ENCODE assay signal across 8 cellular contexts in genomic region chr5:31530541-31531265, GRCh38. TPM values are rescaled to one million over a fixed set of nuclear protein-coding genes. Genes with fewer than 3 reads are reported as not detected.
A peak's percentile ranks its signal among the peaks of the same experiment; 100 is the strongest.
DNase-seq lines count a peak whose midpoint lies in the region; ATAC-seq, FAIRE-seq and TF ChIP-seq lines count a peak whose summit lies in the region.

No MANE protein-coding gene starts in this region.

- no TSS peak for BruUV-seq in endothelial cell of umbilical vein (replicated peaks; lab: Mats Ljungman, UMichigan)

- H3K27ac ChIP-seq in endothelial cell of umbilical vein (ENCODE audit: insufficient read depth, low read depth, low read length) (no peak overlapping the region), trophoblast cell (ENCODE audit: low read depth, low read length) (no peak overlapping the region)

- POLR2A ChIA-PET in endothelial cell of umbilical vein (lab: Charles Lee): no interaction called here

- H3K4me3 ChIP-seq in endothelial cell of umbilical vein (replicated peaks in 1 of 3; ENCODE audit: insufficient read depth in 1 of 3, low read depth in 1 of 3, low read length in 3 of 3) (peak overlapping the region in 2 of 3 experiments; percentile 86 to 93), trophoblast cell (ENCODE audit: low read depth, low read length) (no peak overlapping the region)

- H3K36me3 Mint-ChIP-seq in CD14-positive monocyte: peaks cover 46 to 58% of the 10 kb centered on the region in 2 donors

- H4K12ac ChIP-seq in trophoblast cell (ENCODE audit: low read depth, low read length): no peak overlapping the region

- peaks cover 33% of the 10 kb centered on the region for H3K4me1 Mint-ChIP-seq in CD14-positive monocyte

- H2AK5ac ChIP-seq in trophoblast cell (ENCODE audit: low read length): no peak overlapping the region

- no peak for ATAC-seq in HG02884 (IDR thresholded peaks at IDR 0.05; ENCODE audit: unreplicated experiment)

- DNase-seq in GF-D8 (lab: John Stamatoyannopoulos, UW) (peak; percentile 19), NOMO-1 treated with DMSO at 0.1 percent for 48 hours (lab: John Stamatoyannopoulos, UW; ENCODE audit: unreplicated experiment) (peak; percentile 39), endothelial cell of umbilical vein (ENCODE audit: low read depth, low spot score) (no peak), trophoblast cell (no peak), NCI-H1417 treated with DMSO at 0.1 percent for 48 hours (lab: John Stamatoyannopoulos, UW) (no peak), NCI-H2171 treated with DMSO at 0.1 percent for 48 hours (lab: John Stamatoyannopoulos, UW) (no peak), CD14-positive monocyte (ENCODE audit: low spot score) (no peak)

- no CpG with 5 or more reads among the region's 9 CpGs for WGBS in trophoblast cell (ENCODE audit: extremely low coverage, insufficient coverage, insufficient read length)

- peak; percentile 68 for FAIRE-seq in endothelial cell of umbilical vein (lab: Jason Lieb, UNC)

- TF ChIP-seq POLR2A in endothelial cell of umbilical vein (IDR thresholded peaks at IDR 0.05; ENCODE audit: low read depth, low read length): no peak

- H3K9me3 Mint-ChIP-seq in CD14-positive monocyte: no peaks in the 10 kb centered on the region

- no peak overlapping the region for H4K91ac ChIP-seq in trophoblast cell (ENCODE audit: low read depth, low read length)

- CTCF ChIA-PET in endothelial cell of umbilical vein (lab: Charles Lee): interaction anchor here (0.6 to 2.0 kb wide), 6 partner anchors 9 to 562 kb away, joined by 3 to 16 read pairs (median 6); no protein-coding TSS in a partner anchor

- peaks cover 13 to 25% of the 10 kb centered on the region in 2 experiments for H3K36me3 ChIP-seq in endothelial cell of umbilical vein (ENCODE audit: control insufficient read depth in 2 of 2, extremely low read depth in 1 of 2, insufficient read depth in 2 of 2, low read length in 2 of 2)
- H3K36me3 ChIP-seq in trophoblast cell (ENCODE audit: control insufficient read depth in 1 of 2, insufficient read depth in 2 of 2, low read length in 2 of 2): peaks cover 22 to 30% of the 10 kb centered on the region in 2 experiments

- no peak overlapping the region for H2BK120ac ChIP-seq in trophoblast cell (ENCODE audit: insufficient read depth, low read length, poor library complexity)

- H2BK12ac ChIP-seq in trophoblast cell (ENCODE audit: low read length): no peak overlapping the region

- TF ChIP-seq CTCF in endothelial cell of umbilical vein (IDR thresholded peaks at IDR 0.05; ENCODE audit: extremely low read depth in 1 of 2, insufficient read depth in 1 of 2, low read depth in 1 of 2, low read length in 2 of 2) (no peak), CD14-positive monocyte (IDR thresholded peaks at IDR 0.05) (no peak)

- H3K9ac ChIP-seq in endothelial cell of umbilical vein (replicated peaks; ENCODE audit: extremely low read depth, insufficient read depth, low read length): peak overlapping the region; percentile 68
- no peak overlapping the region for H3K9ac ChIP-seq in trophoblast cell (ENCODE audit: low read length)

- no peak overlapping the region for H3K14ac ChIP-seq in trophoblast cell (ENCODE audit: low read length)

- H2AFZ ChIP-seq in endothelial cell of umbilical vein (ENCODE audit: low read depth, low read length) (no peak overlapping the region), trophoblast cell (ENCODE audit: insufficient read depth, low read length, poor library complexity) (no peak overlapping the region)

- dilution Hi-C loops in endothelial cell of umbilical vein (cut with MboI; ENCODE audit: extremely low pct_ligation_motif_present, low sequenced_read_pairs): no loop called here

- H3K79me2 ChIP-seq in endothelial cell of umbilical vein (ENCODE audit: control insufficient read depth, insufficient read depth, low read length) (peaks cover 41% of the 10 kb centered on the region), trophoblast cell (ENCODE audit: control insufficient read depth, insufficient read depth, low read length, poor library complexity) (peaks cover 4% of the 10 kb centered on the region)

- H3K18ac ChIP-seq in trophoblast cell (ENCODE audit: low read length): no peak overlapping the region

- H3K4me2 ChIP-seq in endothelial cell of umbilical vein (ENCODE audit: insufficient read depth, low read length): peak overlapping the region; percentile 86
- H3K4me2 ChIP-seq in trophoblast cell (ENCODE audit: low read length): peak overlapping the region; percentile 50

- peaks cover 14% of the 10 kb centered on the region for H3K4me1 ChIP-seq in endothelial cell of umbilical vein (ENCODE audit: control insufficient read depth, extremely low read depth, insufficient read depth, low read length)
- peaks cover 0 to 6% of the 10 kb centered on the region in 2 experiments for H3K4me1 ChIP-seq in trophoblast cell (ENCODE audit: control insufficient read depth in 1 of 2, insufficient read depth in 2 of 2, low read length in 2 of 2)

- no peak overlapping the region for H4K8ac ChIP-seq in trophoblast cell (ENCODE audit: low read depth, low read length)

- H3K27me3 Mint-ChIP-seq in CD14-positive monocyte (ENCODE audit: low read depth in 3 of 3): peaks cover 0 to 2% (median 0%) of the 10 kb centered on the region in 3 donors

- no peak overlapping the region for H2BK5ac ChIP-seq in trophoblast cell (ENCODE audit: low read depth, low read length, poor library complexity)

- no peak overlapping the region for H3K23ac ChIP-seq in trophoblast cell (ENCODE audit: low read length)

- H3K79me1 ChIP-seq in trophoblast cell (ENCODE audit: low read length): peaks cover 2% of the 10 kb centered on the region

- H4K20me1 ChIP-seq in endothelial cell of umbilical vein (replicated peaks; ENCODE audit: control insufficient read depth, extremely low read depth, insufficient read depth, low read length): no peaks in the 10 kb centered on the region

- peak overlapping the region in 1 of 2 donors; percentile 99 for H3K4me3 Mint-ChIP-seq in CD14-positive monocyte

- H3K27ac Mint-ChIP-seq in CD14-positive monocyte: no peak overlapping the region

- no peaks in the 10 kb centered on the region for H3K27me3 ChIP-seq in endothelial cell of umbilical vein (ENCODE audit: control insufficient read depth in 2 of 2, insufficient read depth in 2 of 2, low read length in 2 of 2)
- H3K27me3 ChIP-seq in trophoblast cell (ENCODE audit: insufficient read depth, low read length): no peaks in the 10 kb centered on the region

- intact Hi-C loops in endothelial cell of umbilical vein (cut with micrococcal nuclease) (loop anchor here (5.0 kb wide), 1 partner anchor 103 kb away; no protein-coding TSS in a partner anchor), CD14-positive monocyte (cut with micrococcal nuclease) (no loop called here)

- H3K4ac ChIP-seq in trophoblast cell (ENCODE audit: low read depth, low read length): peak overlapping the region; percentile 66

- H3K9me1 ChIP-seq in endothelial cell of umbilical vein (replicated peaks; ENCODE audit: control insufficient read depth, extremely low read depth, insufficient read depth, low read length): no peaks in the 10 kb centered on the region

- H3K9me3 ChIP-seq in endothelial cell of umbilical vein (replicated peaks; ENCODE audit: control insufficient read depth, insufficient read depth, low read length): no peaks in the 10 kb centered on the region
- no peaks in the 10 kb centered on the region for H3K9me3 ChIP-seq in trophoblast cell (ENCODE audit: insufficient read depth, low read depth, low read length)

TF ChIP-seq in endothelial cell of umbilical vein, 7 proteins besides CTCF, POLR2A, EP300 and RAD21:
- TF ChIP-seq EZH2 (IDR thresholded peaks at IDR 0.05; ENCODE audit: borderline replicate concordance, low read depth, low read length, severe bottlenecking) (no peak), GATA2 (IDR thresholded peaks at IDR 0.05; ENCODE audit: insufficient read depth, insufficient read length, low read depth, low read length) (no peak), MYC (IDR thresholded peaks at IDR 0.05; ENCODE audit: low read depth, low read length) (no peak), FOS (IDR thresholded peaks at IDR 0.05; ENCODE audit: borderline replicate concordance, insufficient read depth, low read length) (no peak), MAX (IDR thresholded peaks at IDR 0.05; ENCODE audit: insufficient read depth, insufficient read length) (no peak), JUN (IDR thresholded peaks at IDR 0.05; ENCODE audit: borderline replicate concordance, insufficient read depth, insufficient read length, low read depth) (no peak), POLR2AphosphoS5 (IDR thresholded peaks at IDR 0.05; ENCODE audit: insufficient read depth, low read depth, low read length) (no peak)
TF ChIP-seq in endothelial cell of umbilical vein: peak in this region for 0.

RNA-seq across cellular contexts. Expression of gene DROSHA, which starts 1.2 kb away (rescaled TPM):
- 90.0 and 96.4 TPM in 2 replicates for total RNA-seq in endothelial cell of umbilical vein
- polyA plus RNA-seq in endothelial cell of umbilical vein: 49.1 and 53.3 TPM in 2 replicates
- 43.8 and 55.1 TPM in 2 replicates for polyA plus RNA-seq in endothelial cell of umbilical vein (2011; cell fraction: cytosol; rRNA removed)
- polyA plus RNA-seq in endothelial cell of umbilical vein (2011; cell fraction: nucleus; rRNA removed): 159 and 205 TPM in 2 replicates
- polyA plus RNA-seq in endothelial cell of umbilical vein (2012): 48.7 and 50.5 TPM in 2 replicates
- polyA minus RNA-seq in endothelial cell of umbilical vein: 189 and 204 TPM in 2 replicates
- 93.2 TPM for polyA minus RNA-seq in endothelial cell of umbilical vein (2011; cell fraction: cytosol; rRNA and poly(A)+ RNA removed)
- 133 and 137 TPM in 2 replicates for polyA minus RNA-seq in endothelial cell of umbilical vein (2011; cell fraction: nucleus; rRNA and poly(A)+ RNA removed)
- polyA plus RNA-seq in trophoblast cell (2013): 67.0 and 73.4 TPM in 2 replicates
- polyA plus RNA-seq in CD14-positive monocyte: 1 to 10 TPM; 2.2 to 7.6 TPM

RNA-seq across cellular contexts. Expression of gene C5orf22, which starts 1.4 kb away (rescaled TPM):
- 27.5 and 27.6 TPM in 2 replicates for total RNA-seq in endothelial cell of umbilical vein
- polyA plus RNA-seq in endothelial cell of umbilical vein (11.7 and 23.7 TPM in 2 replicates), CD14-positive monocyte (10 to 100 TPM; 19.9 to 20.2 TPM)
- polyA plus RNA-seq in endothelial cell of umbilical vein (2011; cell fraction: cytosol; rRNA removed): 12.2 and 12.9 TPM in 2 replicates
- 8.7 and 13.6 TPM in 2 replicates for polyA plus RNA-seq in endothelial cell of umbilical vein (2011; cell fraction: nucleus; rRNA removed)
- polyA plus RNA-seq in endothelial cell of umbilical vein (2012): 11.7 and 16.7 TPM in 2 replicates
- polyA minus RNA-seq in endothelial cell of umbilical vein: 28.6 and 33.4 TPM in 2 replicates
- 13.8 TPM for polyA minus RNA-seq in endothelial cell of umbilical vein (2011; cell fraction: cytosol; rRNA and poly(A)+ RNA removed)
- polyA minus RNA-seq in endothelial cell of umbilical vein (2011; cell fraction: nucleus; rRNA and poly(A)+ RNA removed): 16.1 and 19.3 TPM in 2 replicates
- polyA plus RNA-seq in trophoblast cell (2013): 18.1 and 18.8 TPM in 2 replicates

Comparison
In these comparisons a context has a peak if more than half of its experiments do, and no peak if none do; other contexts are left out.
1. DNase-seq: peak in GF-D8 (single experiment) and NOMO-1 treated with DMSO at 0.1 percent for 48 hours (single experiment); none in endothelial cell of umbilical vein (single experiment), trophoblast cell (0 of 2), NCI-H1417 treated with DMSO at 0.1 percent for 48 hours (single experiment), NCI-H2171 treated with DMSO at 0.1 percent for 48 hours (single experiment) and CD14-positive monocyte (single experiment).